8 cellular contexts compared by ENCODE assay signal in the genomic region with DNA sequence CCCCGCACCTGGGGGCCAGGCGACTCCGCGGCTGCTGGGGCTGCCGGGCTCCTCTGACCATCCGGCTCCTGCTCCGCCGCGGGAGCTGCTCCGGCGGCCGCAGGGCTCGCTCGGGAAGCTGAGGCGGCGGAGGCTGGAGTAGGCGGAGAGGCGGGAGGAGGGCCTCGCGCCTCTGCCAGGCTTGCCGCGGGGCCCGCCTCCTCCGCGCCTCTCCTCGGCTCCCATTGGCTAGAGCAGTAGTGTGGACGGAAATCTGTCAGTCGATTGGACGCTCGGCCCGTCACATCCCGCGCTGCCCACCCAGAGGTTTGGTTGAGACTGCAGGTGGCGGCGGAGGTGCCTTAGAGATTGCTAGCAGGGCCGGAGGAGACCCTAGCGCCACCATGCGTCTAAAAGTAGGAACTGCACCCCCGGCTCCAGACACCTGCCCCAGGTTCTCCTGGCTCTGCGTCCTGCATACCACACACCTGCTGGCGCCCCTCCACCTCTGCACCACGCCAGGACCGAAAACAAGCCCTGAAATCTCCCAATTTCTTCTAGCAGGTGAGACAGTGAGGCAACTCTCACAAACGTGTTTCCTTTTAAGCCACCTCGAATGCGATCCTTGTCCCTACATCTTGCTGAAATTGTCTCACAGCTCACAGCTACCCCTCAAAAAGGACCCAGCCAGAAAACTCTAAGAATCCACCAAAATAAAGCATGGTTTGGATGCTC. TPM values are rescaled to one million over a fixed set of nuclear protein-coding genes. Genes with fewer than 3 reads are reported as not detected.
DNase-seq lines count a peak whose midpoint lies in the region; ATAC-seq, FAIRE-seq and TF ChIP-seq lines count a peak whose summit lies in the region.

SCAI (minus strand) TSS at position 152 of the 714 bp plus-strand sequence; CDS start at position 61, 91 bp downstream.

- H3K9ac ChIP-seq in ES-I3 (ENCODE audit: low read depth, low read length) (peak within 1 kb of the TSS; percentile 68), stomach smooth muscle (ENCODE audit: low read length in 2 of 2) (peak within 1 kb of the TSS; percentile 65 to 79)

- H3K27ac ChIP-seq in RWPE2 (ENCODE audit: poor library complexity, severe bottlenecking) (peak within 1 kb of the TSS; percentile 22), stomach smooth muscle (ENCODE audit: low read length) (no peak within 1 kb of the TSS)

- no peaks in the 10 kb centered on the region for H3K36me3 Mint-ChIP-seq in neural crest cell (ENCODE audit: low read depth)

- H3K9me3 Mint-ChIP-seq in neural crest cell = no peaks in the 10 kb centered on the region

- H3K4me1 ChIP-seq in ES-I3 (ENCODE audit: insufficient read depth, low read length) (no peaks in the 10 kb centered on the region; the same call in 1 of the 2 replicates), RWPE2 (ENCODE audit: insufficient read depth, poor library complexity, severe bottlenecking) (no peaks in the 10 kb centered on the region), stomach smooth muscle (ENCODE audit: control insufficient read depth, insufficient read depth, low read length) (peaks cover 6% of the 10 kb centered on the region)

- DNase-seq in H54 (ENCODE audit: insufficient read length, low spot score) = peak; percentile 99
- DNase-seq in LoVo (ENCODE audit: low spot score) = peak; percentile 99
- peak; percentile 99 for DNase-seq in RWPE2 (ENCODE audit: low spot score)
- peak; percentile 97 for DNase-seq in activated T-helper 9 cell treated with anti-CD3 and anti-CD28 coated beads, Interleukin-2, amount 50 U/mL, for 16 hours (ENCODE audit: low read depth)
- peak; percentile 99 for DNase-seq in fibroblast of villous mesenchyme (ENCODE audit: low read depth)
- peak; percentile 97 for DNase-seq in neural crest cell (ENCODE audit: low read depth, low spot score)

- peak; percentile 96 for TF ChIP-seq CTCF in RWPE2 (IDR thresholded peaks at IDR 0.05; ENCODE audit: poor library complexity, severe bottlenecking)
- peak; percentile 97 for TF ChIP-seq CTCF in fibroblast of villous mesenchyme (IDR thresholded peaks at IDR 0.05; ENCODE audit: insufficient read depth, low read depth, low read length)
- TF ChIP-seq CTCF in neural crest cell (conservative IDR thresholded peaks at IDR 0.05) = peak; percentile 99

- peak; percentile 79 for TF ChIP-seq POLR2A in H54 (IDR thresholded peaks at IDR 0.05; ENCODE audit: low read depth, low read length)

- H3K27me3 ChIP-seq in RWPE2 (ENCODE audit: insufficient read depth, poor library complexity, severe bottlenecking) (no peaks in the 10 kb centered on the region), stomach smooth muscle (ENCODE audit: control insufficient read depth in 1 of 2, insufficient read depth in 2 of 2, low read length in 2 of 2) (no peaks in the 10 kb centered on the region)

- peak; percentile 99 for FAIRE-seq in H54 (lab: Jason Lieb, UNC)

- H3K27me3 Mint-ChIP-seq in neural crest cell (ENCODE audit: low read depth) = no peaks in the 10 kb centered on the region

- ATAC-seq in RWPE2 (ENCODE audit: low read depth) = peak; percentile 99

- peak within 1 kb of the TSS; percentile 27 for H3K4me3 ChIP-seq in RWPE2 (ENCODE audit: severe bottlenecking)
- peak within 1 kb of the TSS; percentile 69 for H3K4me3 ChIP-seq in fibroblast of villous mesenchyme (ENCODE audit: low read depth, low read length)
- H3K4me3 ChIP-seq in stomach smooth muscle (ENCODE audit: low read length in 2 of 2) = peak within 1 kb of the TSS; percentile 74 to 79

- H3K4me3 Mint-ChIP-seq in neural crest cell = peak within 1 kb of the TSS; percentile 99

- H3K9me3 ChIP-seq in ES-I3 (ENCODE audit: control insufficient read depth, insufficient read depth, low read length) (no peaks in the 10 kb centered on the region), RWPE2 (ENCODE audit: severe bottlenecking) (no peaks in the 10 kb centered on the region), stomach smooth muscle (ENCODE audit: control insufficient read depth in 2 of 2, low read length in 2 of 2) (no peaks in the 10 kb centered on the region)

- H3K27ac Mint-ChIP-seq in neural crest cell (ENCODE audit: unreplicated experiment) = peak within 1 kb of the TSS; percentile 58

- peaks cover 14% of the 10 kb centered on the region for H3K4me1 Mint-ChIP-seq in neural crest cell

- H3K36me3 ChIP-seq in ES-I3 (ENCODE audit: insufficient read depth, low read length) = no peaks in the 10 kb centered on the region; the same call in 1 of the 2 replicates
- H3K36me3 ChIP-seq in RWPE2 (ENCODE audit: low read depth) = peaks cover 20% of the 10 kb centered on the region
- H3K36me3 ChIP-seq in stomach smooth muscle (ENCODE audit: control insufficient read depth in 2 of 2, insufficient read depth in 2 of 2, low read length in 2 of 2) = no peaks in the 10 kb centered on the region

RNA-seq across cellular contexts. Expression of gene SCAI, which starts in this region (rescaled TPM):
- total RNA-seq in fibroblast of villous mesenchyme (6.8 and 9.1 TPM in 2 replicates), neural crest cell (13.1 and 15.2 TPM in 2 replicates)
